Comparison of ENCODE assay signal across 1 cellular context in genomic region chrX:15320297-15320696, GRCh38.
TF ChIP-seq lines count a peak whose summit lies in the region.

No MANE protein-coding gene starts in this region.

TF ChIP-seq in GM12878, 131 proteins besides CTCF, POLR2A, EP300 and RAD21:
- TF ChIP-seq WRNIP1 (IDR thresholded peaks at IDR 0.05; ENCODE audit: borderline replicate concordance, low read depth, low read length) (no peak), ZBTB40 (IDR thresholded peaks at IDR 0.05; ENCODE audit: borderline replicate concordance) (no peak), NR2C2 (IDR thresholded peaks at IDR 0.05; ENCODE audit: borderline replicate concordance, control insufficient read depth, insufficient read length, low read depth) (no peak), ZNF207 (IDR thresholded peaks at IDR 0.05; ENCODE audit: borderline replicate concordance) (no peak), IKZF2 (IDR thresholded peaks at IDR 0.05) (no peak), KAT2A (conservative IDR thresholded peaks at IDR 0.05; ENCODE audit: control insufficient read depth, low read depth, low read length) (no peak), EZH2 (IDR thresholded peaks at IDR 0.05; ENCODE audit: borderline replicate concordance, control insufficient read depth, low read depth, low read length) (no peak), ETV6 (conservative IDR thresholded peaks at IDR 0.05 in 1 of 2, IDR thresholded peaks at IDR 0.05 in 1 of 2; ENCODE audit: borderline replicate concordance in 1 of 2, low read depth in 1 of 2) (no peak), ZNF622 (IDR thresholded peaks at IDR 0.05) (no peak), SREBF1 (IDR thresholded peaks at IDR 0.05; ENCODE audit: low read length) (no peak), RAD51 (IDR thresholded peaks at IDR 0.05) (no peak), ZZZ3 (IDR thresholded peaks at IDR 0.05; ENCODE audit: control insufficient read depth, insufficient read length, low read depth) (no peak), ZBTB4 (CRISPR knock-in tag; IDR thresholded peaks at IDR 0.05) (no peak)
